In the genomic region with DNA sequence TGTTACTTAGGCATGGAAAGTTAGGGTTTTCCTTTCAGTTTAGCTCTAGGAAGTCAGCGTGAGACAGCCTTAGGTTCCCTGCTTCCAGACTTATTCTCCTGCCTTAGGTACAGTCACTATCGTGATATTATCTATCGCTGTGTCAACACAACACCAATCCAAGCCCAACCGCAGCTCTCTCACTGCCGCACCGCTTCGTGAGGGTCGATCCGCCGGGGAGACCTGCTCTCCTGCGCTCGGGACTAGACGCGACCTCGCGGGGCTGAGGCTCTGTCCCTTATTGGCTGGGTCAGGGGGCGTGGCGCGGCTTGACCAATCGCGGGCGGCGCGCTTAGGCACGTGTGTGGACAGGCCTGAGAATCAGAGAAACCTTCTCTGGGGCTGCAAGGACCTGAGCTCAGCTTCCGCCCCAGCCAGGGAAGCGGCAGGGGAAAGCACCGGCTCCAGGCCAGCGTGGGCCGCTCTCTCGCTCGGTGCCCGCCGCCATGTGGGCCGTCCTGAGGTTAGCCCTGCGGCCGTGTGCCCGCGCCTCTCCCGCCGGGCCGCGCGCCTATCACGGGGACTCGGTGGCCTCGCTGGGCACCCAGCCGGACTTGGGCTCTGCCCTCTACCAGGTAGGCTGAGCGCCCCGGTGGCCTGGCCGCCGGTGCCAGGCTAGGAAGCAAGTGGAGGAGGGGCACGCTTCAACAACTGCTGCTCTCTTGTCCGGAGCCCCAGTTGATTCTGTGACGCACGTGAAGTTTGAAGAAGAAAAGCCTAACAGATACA, we compare ENCODE assay signal across 1 cellular context.
TF ChIP-seq lines count a peak whose summit lies in the region.

A gene (plus strand): TSS at position 400 of the 768 bp plus-strand sequence. CDS start 86 bp downstream, at position 486.

TF ChIP-seq in HepG2, 621 proteins besides CTCF, POLR2A, EP300 and RAD21 (continued from another document and continues in another):
- TF ChIP-seq, protein P1, sequence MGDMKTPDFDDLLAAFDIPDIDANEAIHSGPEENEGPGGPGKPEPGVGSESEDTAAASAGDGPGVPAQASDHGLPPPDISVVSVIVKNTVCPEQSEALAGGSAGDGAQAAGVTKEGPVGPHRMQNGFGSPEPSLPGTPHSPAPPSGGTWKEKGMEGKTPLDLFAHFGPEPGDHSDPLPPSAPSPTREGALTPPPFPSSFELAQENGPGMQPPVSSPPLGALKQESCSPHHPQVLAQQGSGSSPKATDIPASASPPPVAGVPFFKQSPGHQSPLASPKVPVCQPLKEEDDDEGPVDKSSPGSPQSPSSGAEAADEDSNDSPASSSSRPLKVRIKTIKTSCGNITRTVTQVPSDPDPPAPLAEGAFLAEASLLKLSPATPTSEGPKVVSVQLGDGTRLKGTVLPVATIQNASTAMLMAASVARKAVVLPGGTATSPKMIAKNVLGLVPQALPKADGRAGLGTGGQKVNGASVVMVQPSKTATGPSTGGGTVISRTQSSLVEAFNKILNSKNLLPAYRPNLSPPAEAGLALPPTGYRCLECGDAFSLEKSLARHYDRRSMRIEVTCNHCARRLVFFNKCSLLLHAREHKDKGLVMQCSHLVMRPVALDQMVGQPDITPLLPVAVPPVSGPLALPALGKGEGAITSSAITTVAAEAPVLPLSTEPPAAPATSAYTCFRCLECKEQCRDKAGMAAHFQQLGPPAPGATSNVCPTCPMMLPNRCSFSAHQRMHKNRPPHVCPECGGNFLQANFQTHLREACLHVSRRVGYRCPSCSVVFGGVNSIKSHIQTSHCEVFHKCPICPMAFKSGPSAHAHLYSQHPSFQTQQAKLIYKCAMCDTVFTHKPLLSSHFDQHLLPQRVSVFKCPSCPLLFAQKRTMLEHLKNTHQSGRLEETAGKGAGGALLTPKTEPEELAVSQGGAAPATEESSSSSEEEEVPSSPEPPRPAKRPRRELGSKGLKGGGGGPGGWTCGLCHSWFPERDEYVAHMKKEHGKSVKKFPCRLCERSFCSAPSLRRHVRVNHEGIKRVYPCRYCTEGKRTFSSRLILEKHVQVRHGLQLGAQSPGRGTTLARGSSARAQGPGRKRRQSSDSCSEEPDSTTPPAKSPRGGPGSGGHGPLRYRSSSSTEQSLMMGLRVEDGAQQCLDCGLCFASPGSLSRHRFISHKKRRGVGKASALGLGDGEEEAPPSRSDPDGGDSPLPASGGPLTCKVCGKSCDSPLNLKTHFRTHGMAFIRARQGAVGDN (CRISPR knock-in tag; IDR thresholded peaks at IDR 0.05): peak; percentile 97
- TF ChIP-seq KAT2B (IDR thresholded peaks at IDR 0.05; ENCODE audit: borderline replicate concordance, low read depth, low read length) (no peak), ATF7 (IDR thresholded peaks at IDR 0.05) (no peak), ATF7 (CRISPR knock-in tag; IDR thresholded peaks at IDR 0.05) (0 out of 2 replicates have a peak, but pooled peaks have one; percentile 68), BRCA1 (CRISPR knock-in tag; IDR thresholded peaks at IDR 0.05) (no peak), ZNF383 (CRISPR knock-in tag; IDR thresholded peaks at IDR 0.05; ENCODE audit: borderline replicate concordance) (0 out of 2 replicates have a peak, but pooled peaks have one; percentile 66), NFIC (IDR thresholded peaks at IDR 0.05; ENCODE audit: low read length) (no peak), IKZF4 (CRISPR knock-in tag; IDR thresholded peaks at IDR 0.05; ENCODE audit: borderline replicate concordance, low read depth, not compliant biosample characterization) (no peak), ZSCAN31 (CRISPR knock-in tag; IDR thresholded peaks at IDR 0.05; ENCODE audit: low read depth) (peak; percentile 57; the same call in 1 of the 2 replicates), NBN (conservative IDR thresholded peaks at IDR 0.05) (no peak), ZSCAN30 (CRISPR knock-in tag; IDR thresholded peaks at IDR 0.05) (peak; percentile 68; the same call in 1 of the 2 replicates), HOXA9 (CRISPR knock-in tag; IDR thresholded peaks at IDR 0.05; ENCODE audit: borderline replicate concordance) (no peak), GFI1 (CRISPR knock-in tag; IDR thresholded peaks at IDR 0.05; ENCODE audit: borderline replicate concordance) (peak; percentile 82), RFXAP (CRISPR knock-in tag; IDR thresholded peaks at IDR 0.05; ENCODE audit: borderline replicate concordance) (peak; percentile 16), MTF1 (CRISPR knock-in tag; IDR thresholded peaks at IDR 0.05) (no peak), ZNF143 (CRISPR knock-in tag; IDR thresholded peaks at IDR 0.05) (no peak), ZNF296 (CRISPR knock-in tag; conservative IDR thresholded peaks at IDR 0.05) (no peak), ZNF382 (CRISPR knock-in tag; IDR thresholded peaks at IDR 0.05; ENCODE audit: borderline replicate concordance) (no peak), ZSCAN12 (CRISPR knock-in tag; IDR thresholded peaks at IDR 0.05) (no peak), ETV6 (CRISPR knock-in tag; conservative IDR thresholded peaks at IDR 0.05) (0 out of 2 replicates have a peak, but pooled peaks have one; percentile 44), ZNF331 (CRISPR knock-in tag; IDR thresholded peaks at IDR 0.05) (peak; percentile 59; the same call in 1 of the 2 replicates), ZBTB8A (CRISPR knock-in tag; IDR thresholded peaks at IDR 0.05; ENCODE audit: borderline replicate concordance, low read depth) (0 out of 2 replicates have a peak, but pooled peaks have one; percentile 28), ZNF788 (CRISPR knock-in tag; IDR thresholded peaks at IDR 0.05; ENCODE audit: borderline replicate concordance) (no peak; the same call in 1 of the 2 replicates), FOXK1 (CRISPR knock-in tag; IDR thresholded peaks at IDR 0.05; ENCODE audit: borderline replicate concordance, low read depth) (peak; percentile 45), NR2C2 (CRISPR knock-in tag; IDR thresholded peaks at IDR 0.05; ENCODE audit: borderline replicate concordance) (peak; percentile 77), TCF7L2 (IDR thresholded peaks at IDR 0.05; ENCODE audit: low read depth, low read length) (no peak), REL (CRISPR knock-in tag; conservative IDR thresholded peaks at IDR 0.05) (no peak), ZNF335 (CRISPR knock-in tag; IDR thresholded peaks at IDR 0.05) (no peak; the same call in 1 of the 2 replicates), TGIF2 (CRISPR knock-in tag; IDR thresholded peaks at IDR 0.05) (peak; percentile 32), ZFAT (CRISPR knock-in tag; conservative IDR thresholded peaks at IDR 0.05) (no peak), SATB2 (CRISPR knock-in tag; IDR thresholded peaks at IDR 0.05) (no peak), CBX5 (CRISPR knock-in tag; IDR thresholded peaks at IDR 0.05; ENCODE audit: borderline replicate concordance) (no peak), HMG20B (CRISPR knock-in tag; conservative IDR thresholded peaks at IDR 0.05) (peak; percentile 14; the same call in 1 of the 2 replicates), ZNF329 (CRISPR knock-in tag; IDR thresholded peaks at IDR 0.05; ENCODE audit: low read depth) (peak; percentile 78; the same call in 1 of the 2 replicates), ARNTL (CRISPR knock-in tag; IDR thresholded peaks at IDR 0.05) (peak; percentile 89), KMT2A (CRISPR knock-in tag; IDR thresholded peaks at IDR 0.05) (peak; percentile 74)
- TF ChIP-seq, protein P2, sequence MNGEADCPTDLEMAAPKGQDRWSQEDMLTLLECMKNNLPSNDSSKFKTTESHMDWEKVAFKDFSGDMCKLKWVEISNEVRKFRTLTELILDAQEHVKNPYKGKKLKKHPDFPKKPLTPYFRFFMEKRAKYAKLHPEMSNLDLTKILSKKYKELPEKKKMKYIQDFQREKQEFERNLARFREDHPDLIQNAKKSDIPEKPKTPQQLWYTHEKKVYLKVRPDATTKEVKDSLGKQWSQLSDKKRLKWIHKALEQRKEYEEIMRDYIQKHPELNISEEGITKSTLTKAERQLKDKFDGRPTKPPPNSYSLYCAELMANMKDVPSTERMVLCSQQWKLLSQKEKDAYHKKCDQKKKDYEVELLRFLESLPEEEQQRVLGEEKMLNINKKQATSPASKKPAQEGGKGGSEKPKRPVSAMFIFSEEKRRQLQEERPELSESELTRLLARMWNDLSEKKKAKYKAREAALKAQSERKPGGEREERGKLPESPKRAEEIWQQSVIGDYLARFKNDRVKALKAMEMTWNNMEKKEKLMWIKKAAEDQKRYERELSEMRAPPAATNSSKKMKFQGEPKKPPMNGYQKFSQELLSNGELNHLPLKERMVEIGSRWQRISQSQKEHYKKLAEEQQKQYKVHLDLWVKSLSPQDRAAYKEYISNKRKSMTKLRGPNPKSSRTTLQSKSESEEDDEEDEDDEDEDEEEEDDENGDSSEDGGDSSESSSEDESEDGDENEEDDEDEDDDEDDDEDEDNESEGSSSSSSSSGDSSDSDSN (CRISPR knock-in tag; IDR thresholded peaks at IDR 0.05): peak; percentile 95
- TF ChIP-seq, protein P3, sequence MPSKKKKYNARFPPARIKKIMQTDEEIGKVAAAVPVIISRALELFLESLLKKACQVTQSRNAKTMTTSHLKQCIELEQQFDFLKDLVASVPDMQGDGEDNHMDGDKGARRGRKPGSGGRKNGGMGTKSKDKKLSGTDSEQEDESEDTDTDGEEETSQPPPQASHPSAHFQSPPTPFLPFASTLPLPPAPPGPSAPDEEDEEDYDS (CRISPR knock-in tag; IDR thresholded peaks at IDR 0.05): peak; percentile 93
- TF ChIP-seq, protein P4, sequence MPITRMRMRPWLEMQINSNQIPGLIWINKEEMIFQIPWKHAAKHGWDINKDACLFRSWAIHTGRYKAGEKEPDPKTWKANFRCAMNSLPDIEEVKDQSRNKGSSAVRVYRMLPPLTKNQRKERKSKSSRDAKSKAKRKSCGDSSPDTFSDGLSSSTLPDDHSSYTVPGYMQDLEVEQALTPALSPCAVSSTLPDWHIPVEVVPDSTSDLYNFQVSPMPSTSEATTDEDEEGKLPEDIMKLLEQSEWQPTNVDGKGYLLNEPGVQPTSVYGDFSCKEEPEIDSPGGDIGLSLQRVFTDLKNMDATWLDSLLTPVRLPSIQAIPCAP (CRISPR knock-in tag; IDR thresholded peaks at IDR 0.05; ENCODE audit: low read depth): no peak
- TF ChIP-seq, protein P5, sequence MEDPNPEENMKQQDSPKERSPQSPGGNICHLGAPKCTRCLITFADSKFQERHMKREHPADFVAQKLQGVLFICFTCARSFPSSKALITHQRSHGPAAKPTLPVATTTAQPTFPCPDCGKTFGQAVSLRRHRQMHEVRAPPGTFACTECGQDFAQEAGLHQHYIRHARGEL (CRISPR knock-in tag; IDR thresholded peaks at IDR 0.05): no peak
- TF ChIP-seq, protein P6, sequence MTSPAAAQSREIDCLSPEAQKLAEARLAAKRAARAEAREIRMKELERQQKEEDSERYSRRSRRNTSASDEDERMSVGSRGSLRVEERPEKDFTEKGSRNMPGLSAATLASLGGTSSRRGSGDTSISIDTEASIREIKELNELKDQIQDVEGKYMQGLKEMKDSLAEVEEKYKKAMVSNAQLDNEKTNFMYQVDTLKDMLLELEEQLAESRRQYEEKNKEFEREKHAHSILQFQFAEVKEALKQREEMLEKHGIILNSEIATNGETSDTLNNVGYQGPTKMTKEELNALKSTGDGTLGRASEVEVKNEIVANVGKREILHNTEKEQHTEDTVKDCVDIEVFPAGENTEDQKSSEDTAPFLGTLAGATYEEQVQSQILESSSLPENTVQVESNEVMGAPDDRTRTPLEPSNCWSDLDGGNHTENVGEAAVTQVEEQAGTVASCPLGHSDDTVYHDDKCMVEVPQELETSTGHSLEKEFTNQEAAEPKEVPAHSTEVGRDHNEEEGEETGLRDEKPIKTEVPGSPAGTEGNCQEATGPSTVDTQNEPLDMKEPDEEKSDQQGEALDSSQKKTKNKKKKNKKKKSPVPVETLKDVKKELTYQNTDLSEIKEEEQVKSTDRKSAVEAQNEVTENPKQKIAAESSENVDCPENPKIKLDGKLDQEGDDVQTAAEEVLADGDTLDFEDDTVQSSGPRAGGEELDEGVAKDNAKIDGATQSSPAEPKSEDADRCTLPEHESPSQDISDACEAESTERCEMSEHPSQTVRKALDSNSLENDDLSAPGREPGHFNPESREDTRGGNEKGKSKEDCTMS (CRISPR knock-in tag; conservative IDR thresholded peaks at IDR 0.05): no peak
- TF ChIP-seq, protein P7, sequence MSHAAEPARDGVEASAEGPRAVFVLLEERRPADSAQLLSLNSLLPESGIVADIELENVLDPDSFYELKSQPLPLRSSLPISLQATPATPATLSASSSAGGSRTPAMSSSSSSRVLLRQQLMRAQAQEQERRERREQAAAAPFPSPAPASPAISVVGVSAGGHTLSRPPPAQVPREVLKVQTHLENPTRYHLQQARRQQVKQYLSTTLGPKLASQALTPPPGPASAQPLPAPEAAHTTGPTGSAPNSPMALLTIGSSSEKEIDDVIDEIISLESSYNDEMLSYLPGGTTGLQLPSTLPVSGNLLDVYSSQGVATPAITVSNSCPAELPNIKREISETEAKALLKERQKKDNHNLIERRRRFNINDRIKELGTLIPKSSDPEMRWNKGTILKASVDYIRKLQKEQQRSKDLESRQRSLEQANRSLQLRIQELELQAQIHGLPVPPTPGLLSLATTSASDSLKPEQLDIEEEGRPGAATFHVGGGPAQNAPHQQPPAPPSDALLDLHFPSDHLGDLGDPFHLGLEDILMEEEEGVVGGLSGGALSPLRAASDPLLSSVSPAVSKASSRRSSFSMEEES (CRISPR knock-in tag; IDR thresholded peaks at IDR 0.05): no peak
- TF ChIP-seq, protein P8, sequence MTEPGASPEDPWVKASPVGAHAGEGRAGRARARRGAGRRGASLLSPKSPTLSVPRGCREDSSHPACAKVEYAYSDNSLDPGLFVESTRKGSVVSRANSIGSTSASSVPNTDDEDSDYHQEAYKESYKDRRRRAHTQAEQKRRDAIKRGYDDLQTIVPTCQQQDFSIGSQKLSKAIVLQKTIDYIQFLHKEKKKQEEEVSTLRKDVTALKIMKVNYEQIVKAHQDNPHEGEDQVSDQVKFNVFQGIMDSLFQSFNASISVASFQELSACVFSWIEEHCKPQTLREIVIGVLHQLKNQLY (CRISPR knock-in tag; IDR thresholded peaks at IDR 0.05): 0 out of 2 replicates have a peak, but pooled peaks have one; percentile 24
- TF ChIP-seq, protein P9, sequence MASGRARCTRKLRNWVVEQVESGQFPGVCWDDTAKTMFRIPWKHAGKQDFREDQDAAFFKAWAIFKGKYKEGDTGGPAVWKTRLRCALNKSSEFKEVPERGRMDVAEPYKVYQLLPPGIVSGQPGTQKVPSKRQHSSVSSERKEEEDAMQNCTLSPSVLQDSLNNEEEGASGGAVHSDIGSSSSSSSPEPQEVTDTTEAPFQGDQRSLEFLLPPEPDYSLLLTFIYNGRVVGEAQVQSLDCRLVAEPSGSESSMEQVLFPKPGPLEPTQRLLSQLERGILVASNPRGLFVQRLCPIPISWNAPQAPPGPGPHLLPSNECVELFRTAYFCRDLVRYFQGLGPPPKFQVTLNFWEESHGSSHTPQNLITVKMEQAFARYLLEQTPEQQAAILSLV (CRISPR knock-in tag; IDR thresholded peaks at IDR 0.05; ENCODE audit: borderline replicate concordance): no peak
- TF ChIP-seq, protein P10, sequence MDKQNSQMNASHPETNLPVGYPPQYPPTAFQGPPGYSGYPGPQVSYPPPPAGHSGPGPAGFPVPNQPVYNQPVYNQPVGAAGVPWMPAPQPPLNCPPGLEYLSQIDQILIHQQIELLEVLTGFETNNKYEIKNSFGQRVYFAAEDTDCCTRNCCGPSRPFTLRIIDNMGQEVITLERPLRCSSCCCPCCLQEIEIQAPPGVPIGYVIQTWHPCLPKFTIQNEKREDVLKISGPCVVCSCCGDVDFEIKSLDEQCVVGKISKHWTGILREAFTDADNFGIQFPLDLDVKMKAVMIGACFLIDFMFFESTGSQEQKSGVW (CRISPR knock-in tag; IDR thresholded peaks at IDR 0.05; ENCODE audit: borderline replicate concordance): no peak; the same call in 1 of the 2 replicates
